ENCODE assay signal across 2 cellular contexts in genomic region chr22:46571642-46572250, GRCh38.
TF ChIP-seq lines count a peak whose summit lies in the region.

No MANE protein-coding gene starts in this region.

TF ChIP-seq in HepG2, 621 proteins besides CTCF, POLR2A, EP300 and RAD21:
- TF ChIP-seq ZNF333 (CRISPR knock-in tag; IDR thresholded peaks at IDR 0.05; ENCODE audit: borderline replicate concordance) (no peak), RAD51 (IDR thresholded peaks at IDR 0.05; ENCODE audit: borderline replicate concordance) (no peak), CREB3 (CRISPR knock-in tag; IDR thresholded peaks at IDR 0.05) (no peak), NR2F2 (IDR thresholded peaks at IDR 0.05; ENCODE audit: borderline replicate concordance, low read depth) (no peak), TOE1 (CRISPR knock-in tag; IDR thresholded peaks at IDR 0.05) (no peak), RFX3 (CRISPR knock-in tag; IDR thresholded peaks at IDR 0.05) (no peak), ZNF879 (CRISPR knock-in tag; IDR thresholded peaks at IDR 0.05) (no peak), STAG1 (CRISPR knock-in tag; IDR thresholded peaks at IDR 0.05) (no peak), ZBTB34 (CRISPR knock-in tag; IDR thresholded peaks at IDR 0.05) (no peak), CHD4 (IDR thresholded peaks at IDR 0.05; ENCODE audit: borderline replicate concordance, low read length) (no peak), YEATS4 (CRISPR knock-in tag; IDR thresholded peaks at IDR 0.05; ENCODE audit: borderline replicate concordance) (no peak), FOXM1 (CRISPR knock-in tag; IDR thresholded peaks at IDR 0.05) (no peak), ZNF777 (CRISPR knock-in tag; IDR thresholded peaks at IDR 0.05) (no peak), ELF3 (CRISPR knock-in tag; IDR thresholded peaks at IDR 0.05) (no peak), TEAD3 (CRISPR knock-in tag; optimal IDR thresholded peaks at IDR 0.05; ENCODE audit: borderline replicate concordance) (no peak), BRCA1 (CRISPR knock-in tag; IDR thresholded peaks at IDR 0.05) (no peak), ZBTB43 (CRISPR knock-in tag; conservative IDR thresholded peaks at IDR 0.05) (no peak), ZNF589 (CRISPR knock-in tag; conservative IDR thresholded peaks at IDR 0.05) (no peak)

TF ChIP-seq in GM12878, 131 proteins besides CTCF, POLR2A, EP300 and RAD21:
- TF ChIP-seq CBX5 (IDR thresholded peaks at IDR 0.05; ENCODE audit: low read depth) (0 out of 2 replicates have a peak, but pooled peaks have one; percentile 33), SIN3A (IDR thresholded peaks at IDR 0.05; ENCODE audit: low read depth, low read length) (no peak)
